In the genomic region with DNA sequence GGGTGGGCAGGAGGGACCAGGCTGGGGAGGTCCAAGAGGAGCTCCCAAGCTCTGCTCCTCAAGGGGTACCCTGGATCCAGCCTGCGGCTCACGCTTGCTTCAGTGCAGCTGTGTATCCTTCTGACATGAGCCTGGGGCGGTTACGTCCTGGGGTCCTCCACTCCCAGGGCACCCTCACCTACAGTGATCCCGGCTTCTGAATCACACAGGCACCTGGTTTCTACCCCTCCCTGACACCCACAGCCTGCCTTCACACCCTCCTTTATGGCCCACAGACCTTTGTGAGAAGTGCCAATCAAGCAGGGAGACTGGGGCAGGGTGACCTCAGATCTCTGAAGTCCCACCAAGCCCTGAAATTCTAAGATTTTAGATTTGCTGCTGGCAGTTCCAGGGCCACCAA, we compare ENCODE assay signal across 17 cellular contexts. TPM values are rescaled to one million over a fixed set of nuclear protein-coding genes. Genes with fewer than 3 reads are reported as not detected.
DNase-seq lines count a peak whose midpoint lies in the region; ATAC-seq and TF ChIP-seq lines count a peak whose summit lies in the region.
"Had no signal": no experiment of that assay in that cellular context is flagged by ENCODE, and none has a peak within 500 bp of the region (broad histone marks: within the 10 kb centered on the region; RNA-seq: fewer than 3 reads in every experiment).

No MANE protein-coding gene starts in this region.

- peaks cover 12% of the 10 kb centered on the region for H3K36me3 Mint-ChIP-seq in MCF 10A (ENCODE audit: insufficient read depth, unreplicated experiment)
- no peaks in the 10 kb centered on the region for H3K36me3 Mint-ChIP-seq in effector memory CD8-positive, alpha-beta T cell (ENCODE audit: insufficient read depth)

- intact Hi-C loops in breast epithelium (cut with DNase I; ENCODE audit: low total_unique reads) (no loop called here), MCF 10A (cut with micrococcal nuclease) (no loop called here)

- DNase-seq in breast epithelium (ENCODE audit: low spot score in 2 of 2) (no peak), MCF 10A (ENCODE audit: unreplicated experiment) (no peak), GM13977 (ENCODE audit: low spot score) (no peak), NCI-H226 (no peak), GM10248 (ENCODE audit: extremely low spot score) (no peak)
- no peak for DNase-seq in effector memory CD8-positive, alpha-beta T cell
- DNase-seq: activated naive CD4-positive, alpha-beta T cell treated with Interleukin-2 at 50 U/mL for 16 hours; COR-L47; GDM1; kidney; NCI-H1417; NCI-H446 treated with DMSO at 0.1 percent for 48 hours; stimulated activated CD4-positive, alpha-beta T cell treated with anti-CD3 and anti-CD28 coated beads, Interleukin-2, amount 100 ng/mL, for 48 hours; uterus; WERI-Rb-1 had no signal

- CTCF ChIA-PET in MCF 10A (lab: Yijun Ruan, JAX), result interaction anchor here (0.6 to 2.4 kb wide), 10 partner anchors 11 to 1668 kb away, joined by 3 to 20 read pairs (median 4); no protein-coding TSS in a partner anchor
- CTCF ChIA-PET in GM10248 (lab: Yijun Ruan, JAX), result interaction anchor here (0.7 to 4.4 kb wide), 20 partner anchors 8 to 245 kb away, joined by 3 to 40 read pairs (median 4); a partner anchor contains a TSS

- no peaks in the 10 kb centered on the region for H3K9me3 Mint-ChIP-seq in MCF 10A (ENCODE audit: unreplicated experiment)
- no peaks in the 10 kb centered on the region for H3K9me3 Mint-ChIP-seq in effector memory CD8-positive, alpha-beta T cell

- no peak for TF ChIP-seq POLR2A in breast epithelium (IDR thresholded peaks at IDR 0.05)

- H3K36me3 ChIP-seq in breast epithelium (no peaks in the 10 kb centered on the region), neuron (ENCODE audit: insufficient read depth, low read length) (peaks cover 21% of the 10 kb centered on the region)
- H3K36me3 ChIP-seq: uterus had no signal

- H3K4me3 ChIP-seq in breast epithelium (peak overlapping the region in 2 of 3 donors; percentile 91 to 98), neuron (ENCODE audit: low read length) (peak overlapping the region; percentile 15)

- POLR2A ChIA-PET in MCF 10A (lab: Yijun Ruan, JAX), result interaction anchor here (2.1 to 5.6 kb wide), 2 partner anchors 10 to 492 kb away, joined by 10 to 95 read pairs; a partner anchor contains a TSS
- POLR2A ChIA-PET in GM10248 (lab: Yijun Ruan, JAX), result no interaction called here

- TF ChIP-seq CTCF in breast epithelium (IDR thresholded peaks at IDR 0.05) (no peak), MCF 10A (IDR thresholded peaks at IDR 0.05; ENCODE audit: unreplicated experiment) (no peak), GM13977 (IDR thresholded peaks at IDR 0.05; ENCODE audit: extremely low read depth, insufficient read depth, missing control alignments) (no peak), GM10248 (IDR thresholded peaks at IDR 0.05; ENCODE audit: control extremely low read depth, extremely low read depth, low read depth, missing control alignments) (no peak)

- in situ Hi-C loops in GM13977 (cut with MboI; ENCODE audit: low pct_unique_long_range_greater_than_20kb, low sequenced_read_pairs, unreplicated experiment), result no loop called here

- ATAC-seq in effector memory CD8-positive, alpha-beta T cell (replicated peaks), result no peak
- ATAC-seq in HG03520 (IDR thresholded peaks at IDR 0.05; ENCODE audit: unreplicated experiment), result no peak

- H3K27me3 ChIP-seq in breast epithelium (no peaks in the 10 kb centered on the region), neuron (ENCODE audit: insufficient read depth, low read length) (no peaks in the 10 kb centered on the region)
- H3K27me3 ChIP-seq: uterus had no signal

- H3K9me3 ChIP-seq in breast epithelium (no peaks in the 10 kb centered on the region), neuron (ENCODE audit: low read length) (no peaks in the 10 kb centered on the region)
- H3K9me3 ChIP-seq: uterus had no signal

- no peak overlapping the region for H2AFZ ChIP-seq in neuron (ENCODE audit: low read depth, low read length)

- no peak overlapping the region for H3K27ac Mint-ChIP-seq in MCF 10A (ENCODE audit: low read depth, unreplicated experiment)
- H3K27ac Mint-ChIP-seq in effector memory CD8-positive, alpha-beta T cell, result peak overlapping the region in 1 of 2 donors; percentile 84

- no peak overlapping the region for H3K4me3 Mint-ChIP-seq in MCF 10A (ENCODE audit: unreplicated experiment)
- H3K4me3 Mint-ChIP-seq in effector memory CD8-positive, alpha-beta T cell, result peak overlapping the region; percentile 88 to 89

- H3K4me1 Mint-ChIP-seq in MCF 10A (ENCODE audit: insufficient read depth, unreplicated experiment), result peaks cover 30% of the 10 kb centered on the region
- peaks cover 19 to 24% of the 10 kb centered on the region in 2 donors for H3K4me1 Mint-ChIP-seq in effector memory CD8-positive, alpha-beta T cell (ENCODE audit: low read depth in 2 of 2)

- no TSS peak for BruUV-seq in MCF 10A (replicated peaks; lab: Mats Ljungman, UMichigan)

- H3K4me1 ChIP-seq in breast epithelium, result peaks cover 0 to 15% of the 10 kb centered on the region in 2 donors
- H3K4me1 ChIP-seq in neuron (ENCODE audit: insufficient read depth, low read length), result peaks cover 13% of the 10 kb centered on the region

- H3K27ac ChIP-seq in breast epithelium, result no peak overlapping the region
- H3K27ac ChIP-seq: WERI-Rb-1 had no signal

- H3K27me3 Mint-ChIP-seq in MCF 10A (ENCODE audit: insufficient read depth, unreplicated experiment), result no peaks in the 10 kb centered on the region
- no peaks in the 10 kb centered on the region for H3K27me3 Mint-ChIP-seq in effector memory CD8-positive, alpha-beta T cell

RNA-seq across cellular contexts. Expression of a gene that starts 1.5 kb away (rescaled TPM):
- total RNA-seq in breast epithelium (100 to 1,000 TPM in 2 of 3 donors, 10 to 100 TPM in 1; 72.0 to 175 (median 113) TPM), MCF 10A (2022) (40.7 and 51.2 TPM in 2 replicates)

RNA-seq across cellular contexts. Expression of a gene that starts 1.8 kb away (rescaled TPM):
- 10 to 100 TPM; 51.1 to 68.0 (median 60.2) TPM for total RNA-seq in breast epithelium
- total RNA-seq in MCF 10A (2022), result 16.2 and 16.4 TPM in 2 replicates

RNA-seq across cellular contexts. Expression of a gene that starts 30.5 kb away (rescaled TPM):
- total RNA-seq in breast epithelium, result 10 to 100 TPM in 2 of 3 donors, 1 to 10 TPM in 1; 8.2 to 17.4 (median 11.1) TPM
- 11.7 and 12.8 TPM in 2 replicates for total RNA-seq in MCF 10A (2022)
